ENCODE assay signal across 9 cellular contexts in genomic region chr1:59072017-59072947, GRCh38.
A peak's percentile ranks its signal among the peaks of the same experiment; 100 is the strongest.
DNase-seq lines count a peak whose midpoint lies in the region; ATAC-seq and TF ChIP-seq lines count a peak whose summit lies in the region.
"Had no signal": no experiment of that assay in that cellular context is flagged by ENCODE, and none has a peak within 500 bp of the region (broad histone marks: within the 10 kb centered on the region; RNA-seq: fewer than 3 reads in every experiment).

No MANE protein-coding gene starts in this region.

- POLR2A ChIA-PET in activated B cell treated with CpG ODN at 0.5 μM for 24 hours (lab: Charles Lee), result interaction anchor here (0.6 to 1.3 kb wide), 3 partner anchors 224 to 289 kb away, joined by 3 to 9 read pairs (median 3); partner anchors contain the start of gene JUN

- H3K36me3 Mint-ChIP-seq in activated B cell treated with CpG ODN at 0.5 μM for 24 hours (ENCODE audit: low read depth) (no peaks in the 10 kb centered on the region), memory B cell (no peaks in the 10 kb centered on the region)

- peak; percentile 71 for ATAC-seq in activated B cell treated with CpG ODN at 0.5 μM for 24 hours (ENCODE audit: low read depth)
- ATAC-seq in memory B cell (ENCODE audit: low read depth), result peak; percentile 62
- ATAC-seq in HG03025 (IDR thresholded peaks at IDR 0.05; ENCODE audit: low FRiP score, unreplicated experiment), result no peak

- no peaks in the 10 kb centered on the region for H3K27me3 Mint-ChIP-seq in activated B cell treated with CpG ODN at 0.5 μM for 24 hours
- no peaks in the 10 kb centered on the region for H3K27me3 Mint-ChIP-seq in memory B cell

- H3K4me3 Mint-ChIP-seq in activated B cell treated with CpG ODN at 0.5 μM for 24 hours (peak overlapping the region; percentile 25), memory B cell (peak overlapping the region; percentile 27)

- intact Hi-C loops in activated B cell treated with CpG ODN at 0.5 μM for 24 hours (cut with micrococcal nuclease), result loop anchor here (10.0 kb wide), 2 partner anchors 223 to 623 kb away; partner anchors contain the start of gene FGGY

- H3K27ac Mint-ChIP-seq in activated B cell treated with CpG ODN at 0.5 μM for 24 hours (peak overlapping the region; percentile 67), memory B cell (peak overlapping the region; percentile 43)

- H3K4me1 Mint-ChIP-seq in activated B cell treated with CpG ODN at 0.5 μM for 24 hours, result peaks cover 34% of the 10 kb centered on the region
- H3K4me1 Mint-ChIP-seq in memory B cell, result peaks cover 23% of the 10 kb centered on the region

- CTCF ChIA-PET in activated B cell treated with CpG ODN at 0.5 μM for 24 hours (lab: Charles Lee), result interaction anchor here (0.6 to 0.9 kb wide), 2 partner anchors 25 to 220 kb away, joined by 3 read pairs; no protein-coding TSS in a partner anchor

- H3K9me3 Mint-ChIP-seq in activated B cell treated with CpG ODN at 0.5 μM for 24 hours (no peaks in the 10 kb centered on the region), memory B cell (no peaks in the 10 kb centered on the region)

- no peak for TF ChIP-seq CTCF in activated B cell treated with CpG ODN at 0.5 μM for 24 hours (IDR thresholded peaks at IDR 0.05)

- DNase-seq in DMS153 treated with DMSO at 0.1 percent for 48 hours (lab: John Stamatoyannopoulos, UW; ENCODE audit: unreplicated experiment), result peak; percentile 60
- DNase-seq in HT1080 (ENCODE audit: low read depth), result peak; percentile 71
- DNase-seq in activated B cell treated with CpG ODN at 0.5 μM for 24 hours, result no peak
- DNase-seq in memory B cell (ENCODE audit: low spot score in 2 of 2), result no peak
- no peak for DNase-seq in NCI-H2171 treated with DMSO at 0.1 percent for 48 hours (lab: John Stamatoyannopoulos, UW)
- DNase-seq in HCEC 1CT, result no peak
- no peak for DNase-seq in SIG-M5 (lab: John Stamatoyannopoulos, UW)
- DNase-seq: PC-9 had no signal

Comparison
In these comparisons a context has a peak if more than half of its experiments do, and no peak if none do; other contexts are left out.
1. DNase-seq: peak in DMS153 treated with DMSO at 0.1 percent for 48 hours (single experiment) and HT1080 (single experiment); none in activated B cell treated with CpG ODN at 0.5 μM for 24 hours (single experiment), memory B cell (0 of 2), NCI-H2171 treated with DMSO at 0.1 percent for 48 hours (single experiment), HCEC 1CT (single experiment) and SIG-M5 (single experiment).